Comparison of ENCODE assay signal across 1 cellular context in genomic region chr10:17115683-17116082, GRCh38.
TF ChIP-seq lines count a peak whose summit lies in the region.

No MANE protein-coding gene starts in this region.

TF ChIP-seq in GM23338, 12 proteins besides CTCF, POLR2A, EP300 and RAD21 (continued from another document):
- TF ChIP-seq ZNF462 (CRISPR knock-in tag; IDR thresholded peaks at IDR 0.05) (no peak), JUNB (IDR thresholded peaks at IDR 0.05; ENCODE audit: unreplicated experiment) (no peak), CREB1 (CRISPR knock-in tag; IDR thresholded peaks at IDR 0.05; ENCODE audit: low read depth) (no peak)
